Comparison of ENCODE assay signal across 20 cellular contexts in genomic region chr2:167827352-167828097, GRCh38.
A peak's percentile ranks its signal among the peaks of the same experiment; 100 is the strongest.
DNase-seq lines count a peak whose midpoint lies in the region; ATAC-seq, FAIRE-seq and TF ChIP-seq lines count a peak whose summit lies in the region.
"Had no signal": no experiment of that assay in that cellular context is flagged by ENCODE, and none has a peak within 500 bp of the region (broad histone marks: within the 10 kb centered on the region; RNA-seq: fewer than 3 reads in every experiment).

No MANE protein-coding gene starts in this region.

- no peak overlapping the region for H3K4me3 ChIP-seq in SJCRH30
- peak overlapping the region in 1 of 3 experiments; percentile 35; a peak in 3 of 6 replicates for H3K4me3 ChIP-seq in HepG2 (replicated peaks in 1 of 3; ENCODE audit: insufficient read depth in 1 of 3, low read depth in 2 of 3, low read length in 3 of 3)
- H3K4me3 ChIP-seq in gastrocnemius medialis, result no peak overlapping the region
- no peak overlapping the region for H3K4me3 ChIP-seq in osteoblast (ENCODE audit: insufficient read depth, low read length)

- H4K20me1 ChIP-seq in HepG2 (ENCODE audit: insufficient read depth, low read length), result no peaks in the 10 kb centered on the region
- no peaks in the 10 kb centered on the region for H4K20me1 ChIP-seq in osteoblast (ENCODE audit: insufficient read depth, low read length)

- ATAC-seq in HepG2 (peak; percentile 99), gastrocnemius medialis (peak; percentile 64 to 71), GM21529 (IDR thresholded peaks at IDR 0.05; ENCODE audit: unreplicated experiment) (no peak), SK-N-SH treated with all-trans-retinoic acid at 6 μM for 48 hours (no peak), GM21526 (IDR thresholded peaks at IDR 0.05; ENCODE audit: low FRiP score, unreplicated experiment) (no peak)

- H3K79me2 ChIP-seq in HepG2 (ENCODE audit: insufficient read depth, low read length) (no peaks in the 10 kb centered on the region), osteoblast (ENCODE audit: insufficient read depth, low read length) (no peaks in the 10 kb centered on the region)

- POLR2A ChIA-PET in HepG2 (lab: Yijun Ruan, JAX), result interaction anchor here (1.0 to 1.9 kb wide), 5 partner anchors 10 to 33 kb away, joined by 3 to 16 read pairs (median 3); no protein-coding TSS in a partner anchor

- DNase-seq in HuH-7.5 (ENCODE audit: low spot score) (peak; percentile 60), SJCRH30 (peak; percentile 19 to 28), HepG2 (ENCODE audit: low spot score) (peak; percentile 99), gastrocnemius medialis (peak; percentile 47 to 49), osteoblast (ENCODE audit: insufficient read length, low spot score, missing footprints) (no peak)
- DNase-seq: ACHN, COR-L47, EL, HCEC 1CT, KBM-7, NCI-H1417 treated with DMSO at 0.1 percent for 48 hours, NCI-H2081, RPMI8226, SW 1271 had no signal

- BruUV-seq in HepG2 (replicated peaks; lab: Mats Ljungman, UMichigan), result no TSS peak

- TF ChIP-seq CTCF in HepG2 (CRISPR knock-in tag; IDR thresholded peaks at IDR 0.05) (peak; percentile 58), gastrocnemius medialis (IDR thresholded peaks at IDR 0.05 in 4 of 5, conservative IDR thresholded peaks at IDR 0.05 in 1 of 5) (no peak), osteoblast (IDR thresholded peaks at IDR 0.05; ENCODE audit: extremely low read depth, low read depth, low read length) (no peak)

- intact Hi-C loops in HepG2 (cut with micrococcal nuclease; ENCODE audit: unreplicated experiment) (no loop called here), gastrocnemius medialis (cut with DNase I; ENCODE audit: low total_unique reads) (no loop called here)

- H3K4me1 ChIP-seq in SJCRH30 (peaks cover 22% of the 10 kb centered on the region), HepG2 (ENCODE audit: insufficient read depth, low read length) (peaks cover 35% of the 10 kb centered on the region), gastrocnemius medialis (peaks cover 34 to 45% of the 10 kb centered on the region in 2 donors), osteoblast (ENCODE audit: insufficient read depth, low read length) (no peaks in the 10 kb centered on the region)

- H2AFZ ChIP-seq in HepG2 (ENCODE audit: low read length) (peak overlapping the region; percentile 24), osteoblast (ENCODE audit: low read length) (no peak overlapping the region)

- H3K9me3 ChIP-seq in SJCRH30 (replicated peaks) (no peaks in the 10 kb centered on the region), HepG2 (ENCODE audit: low read length) (no peaks in the 10 kb centered on the region), gastrocnemius medialis (no peaks in the 10 kb centered on the region), osteoblast (ENCODE audit: low read depth, low read length) (no peaks in the 10 kb centered on the region)

- H3K36me3 ChIP-seq in SJCRH30 (no peaks in the 10 kb centered on the region), HepG2 (replicated peaks in 1 of 2; ENCODE audit: control insufficient read depth in 1 of 2, insufficient read depth in 2 of 2, low read length in 2 of 2) (no peaks in the 10 kb centered on the region), gastrocnemius medialis (no peaks in the 10 kb centered on the region), osteoblast (ENCODE audit: insufficient read depth, low read length) (no peaks in the 10 kb centered on the region)

- H3K27ac ChIP-seq in SJCRH30 (no peak overlapping the region), HepG2 (ENCODE audit: extremely low read length, insufficient read depth, low read length) (peak overlapping the region; percentile 93), gastrocnemius medialis (peak overlapping the region; percentile 52 to 93 (median 69)), osteoblast (ENCODE audit: low read depth, low read length) (no peak overlapping the region)
- H3K27ac ChIP-seq: HL-60 had no signal

- in situ Hi-C loops in HepG2 (cut with HindIII; ENCODE audit: extremely low pct_ligation_motif_present, low pct_unique_long_range_greater_than_20kb), result no loop called here
- in situ Hi-C loops in gastrocnemius medialis (cut with MboI; ENCODE audit: low sequenced_read_pairs in 4 of 4), result no loop called here

- H3K4me2 ChIP-seq in HepG2 (ENCODE audit: low read depth, low read length) (peak overlapping the region; percentile 70), osteoblast (ENCODE audit: insufficient read depth, low read length) (no peak overlapping the region)

- TF ChIP-seq EP300 in HepG2 (IDR thresholded peaks at IDR 0.05; ENCODE audit: low read depth in 2 of 2, low read length in 2 of 2) (peak; percentile 96), HepG2 (CRISPR knock-in tag; IDR thresholded peaks at IDR 0.05; ENCODE audit: borderline replicate concordance) (peak; percentile 94)

- H3K27me3 ChIP-seq in SJCRH30, result no peaks in the 10 kb centered on the region
- no peaks in the 10 kb centered on the region for H3K27me3 ChIP-seq in HepG2 (ENCODE audit: control insufficient read depth in 1 of 2, insufficient read depth in 2 of 2, low read length in 2 of 2)
- no peaks in the 10 kb centered on the region for H3K27me3 ChIP-seq in gastrocnemius medialis
- no peaks in the 10 kb centered on the region for H3K27me3 ChIP-seq in osteoblast (ENCODE audit: insufficient read depth, low read length)

- 9% methylated on average over 7 of the region's 10 CpGs for WGBS in HepG2 (ENCODE audit: low lambda C conversion rate)

- H3K9ac ChIP-seq in HepG2 (ENCODE audit: insufficient read depth, low read depth, low read length), result peak overlapping the region; percentile 66

- peak; percentile 76 to 84 for TF ChIP-seq POLR2A in HepG2 (IDR thresholded peaks at IDR 0.05; ENCODE audit: insufficient read depth in 1 of 2, low read depth in 2 of 2, low read length in 2 of 2)
- no peak for TF ChIP-seq POLR2A in gastrocnemius medialis (IDR thresholded peaks at IDR 0.05)

- peak; percentile 99 for FAIRE-seq in HepG2 (lab: Jason Lieb, UNC)
- FAIRE-seq: GM19239, HTR-8/SVneo had no signal

- CTCF ChIA-PET in HepG2 (lab: Yijun Ruan, JAX; ENCODE audit: low intra/inter-chr PET ratio, low total read pairs), result no interaction called here

- TF ChIP-seq RAD21 in HepG2 (CRISPR knock-in tag; IDR thresholded peaks at IDR 0.05), result peak; percentile 59; the same call in 1 of the 2 replicates

TF ChIP-seq in HepG2, 621 proteins besides CTCF, POLR2A, EP300 and RAD21 (continues in another document):
- TF ChIP-seq ZNF225 (CRISPR knock-in tag; IDR thresholded peaks at IDR 0.05) (0 out of 2 replicates have a peak, but pooled peaks have one; percentile 80), EED (CRISPR knock-in tag; IDR thresholded peaks at IDR 0.05) (peak; percentile 88; the same call in 1 of the 2 replicates), FOXP1 (IDR thresholded peaks at IDR 0.05) (peak; percentile 79), FOXP1 (CRISPR knock-in tag; IDR thresholded peaks at IDR 0.05) (peak; percentile 86)
- TF ChIP-seq, protein P1, sequence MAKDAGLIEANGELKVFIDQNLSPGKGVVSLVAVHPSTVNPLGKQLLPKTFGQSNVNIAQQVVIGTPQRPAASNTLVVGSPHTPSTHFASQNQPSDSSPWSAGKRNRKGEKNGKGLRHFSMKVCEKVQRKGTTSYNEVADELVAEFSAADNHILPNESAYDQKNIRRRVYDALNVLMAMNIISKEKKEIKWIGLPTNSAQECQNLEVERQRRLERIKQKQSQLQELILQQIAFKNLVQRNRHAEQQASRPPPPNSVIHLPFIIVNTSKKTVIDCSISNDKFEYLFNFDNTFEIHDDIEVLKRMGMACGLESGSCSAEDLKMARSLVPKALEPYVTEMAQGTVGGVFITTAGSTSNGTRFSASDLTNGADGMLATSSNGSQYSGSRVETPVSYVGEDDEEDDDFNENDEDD (CRISPR knock-in tag; IDR thresholded peaks at IDR 0.05; ENCODE audit: borderline replicate concordance), result peak; percentile 68; the same call in 1 of the 2 replicates
- TF ChIP-seq, protein P2, sequence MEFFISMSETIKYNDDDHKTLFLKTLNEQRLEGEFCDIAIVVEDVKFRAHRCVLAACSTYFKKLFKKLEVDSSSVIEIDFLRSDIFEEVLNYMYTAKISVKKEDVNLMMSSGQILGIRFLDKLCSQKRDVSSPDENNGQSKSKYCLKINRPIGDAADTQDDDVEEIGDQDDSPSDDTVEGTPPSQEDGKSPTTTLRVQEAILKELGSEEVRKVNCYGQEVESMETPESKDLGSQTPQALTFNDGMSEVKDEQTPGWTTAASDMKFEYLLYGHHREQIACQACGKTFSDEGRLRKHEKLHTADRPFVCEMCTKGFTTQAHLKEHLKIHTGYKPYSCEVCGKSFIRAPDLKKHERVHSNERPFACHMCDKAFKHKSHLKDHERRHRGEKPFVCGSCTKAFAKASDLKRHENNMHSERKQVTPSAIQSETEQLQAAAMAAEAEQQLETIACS (CRISPR knock-in tag; IDR thresholded peaks at IDR 0.05), result no peak

TF ChIP-seq in SK-N-SH treated with all-trans-retinoic acid at 6 μM for 48 hours, 23 proteins besides CTCF, POLR2A, EP300 and RAD21:
- TF ChIP-seq ZNF8 (CRISPR knock-in tag; IDR thresholded peaks at IDR 0.05), result no peak
TF ChIP-seq in SK-N-SH treated with all-trans-retinoic acid at 6 μM for 48 hours: peak in this region for 0.

Comparison
In these comparisons a context has a peak if more than half of its experiments do, and no peak if none do; other contexts are left out.
1. H3K27ac ChIP-seq: peak in HepG2 (single experiment) and gastrocnemius medialis (4 of 4); none in SJCRH30 (single experiment) and osteoblast (single experiment).
2. ATAC-seq: peak in HepG2 (single experiment) and gastrocnemius medialis (2 of 2); none in GM21529 (single experiment), SK-N-SH treated with all-trans-retinoic acid at 6 μM for 48 hours (single experiment) and GM21526 (single experiment).
3. POLR2A ChIP-seq: peak in HepG2 (2 of 2); none in gastrocnemius medialis (0 of 2).